35 cellular contexts compared by ENCODE assay signal in the genomic region with DNA sequence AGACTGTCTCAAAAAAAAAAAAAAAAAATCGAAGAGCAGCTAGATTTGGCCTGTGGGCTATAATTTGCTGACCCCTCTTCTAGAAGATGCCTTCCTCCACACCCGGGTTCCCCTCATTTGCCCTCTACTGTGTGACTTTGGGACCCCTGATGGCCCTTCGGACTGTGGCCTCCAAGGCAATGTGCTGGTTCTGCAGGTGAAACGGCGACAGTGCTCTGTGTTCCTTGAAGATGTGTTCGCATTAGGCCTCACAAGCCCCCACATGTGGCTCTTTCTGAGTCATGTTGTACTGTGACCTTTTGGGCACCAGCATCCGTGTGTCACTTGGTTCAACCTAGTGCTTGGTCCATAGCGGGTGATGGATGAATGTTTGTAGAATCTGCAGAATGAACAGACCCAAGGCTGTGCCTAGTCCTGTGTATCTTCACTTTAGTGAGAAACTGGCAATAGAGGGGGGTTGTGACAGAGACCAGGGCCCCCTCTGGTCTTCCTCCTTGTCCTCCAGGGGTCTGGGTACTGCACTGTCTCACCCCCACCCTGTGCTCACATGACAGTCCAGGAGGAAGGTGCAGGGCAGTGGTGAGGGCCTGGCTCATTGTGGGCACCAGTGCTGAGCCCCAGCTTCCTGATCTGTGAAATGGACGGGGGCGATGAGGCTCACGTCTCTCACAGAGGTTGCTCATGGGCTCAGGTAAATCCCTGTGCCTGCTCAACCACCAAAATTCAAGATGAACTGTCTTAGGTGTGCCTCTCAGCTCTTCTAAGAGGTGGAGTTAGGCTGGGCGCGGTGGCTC. TPM values are rescaled to one million over a fixed set of nuclear protein-coding genes. Genes with fewer than 3 reads are reported as not detected.
"Had no signal": no experiment of that assay in that cellular context is flagged by ENCODE, and none has a peak within 500 bp of the region (broad histone marks: within the 10 kb centered on the region; RNA-seq: fewer than 3 reads in every experiment).

No MANE protein-coding gene starts in this region.

- H3K27me3 ChIP-seq: ascending aorta had no signal

- DNase-seq: activated B cell treated with CpG ODN at 0.5 μM for 24 hours; activated CD4-positive, alpha-beta memory T cell treated with anti-CD3 and anti-CD28 coated beads for 36 hours; activated CD4-positive, alpha-beta T cell treated with anti-CD3 and anti-CD28 coated beads for 4 hours; activated CD4-positive, alpha-beta T cell treated with anti-CD3 and anti-CD28 coated beads, Interleukin-2, amount 50 U/mL, for 1 hour; activated CD4-positive, CD25-positive, alpha-beta regulatory T cell treated with anti-CD3 and anti-CD28 coated beads, Interleukin-2, amount 50 U/mL, for 72 hours; activated CD8-positive, alpha-beta memory T cell treated with anti-CD3 and anti-CD28 coated beads, Interleukin-2, amount 50 U/mL, for 4 hours; activated naive CD4-positive, alpha-beta T cell; activated naive CD4-positive, alpha-beta T cell treated with anti-CD3 and anti-CD28 coated beads, Interleukin-2, amount 50 U/mL, for 16 hours; activated naive CD8-positive, alpha-beta T cell treated with anti-CD3 and anti-CD28 coated beads for 36 hours; activated T-cell treated with anti-CD3 and anti-CD28 coated beads for 4 hours; activated T-cell treated with anti-CD3 and anti-CD28 coated beads, Interleukin-2, amount 50 U/mL, for 4 hours; amniotic stem cell; caudate nucleus; NCI-H1092 treated with DMSO at 0.1 percent for 48 hours; NCI-H1417; NCI-H1930; NCI-H2081 treated with DMSO at 0.1 percent for 48 hours; NCI-H345; NCI-H526; NCI-H748 treated with DMSO at 0.1 percent for 48 hours; PC-9; Right ventricle myocardium superior; SW 1271; T-helper 1 cell; T-helper 2 cell; T-helper 9 cell had no signal

- H3K27ac ChIP-seq: PC-9, RWPE1, VCaP had no signal

- H3K9me3 ChIP-seq: ascending aorta had no signal

- H3K36me3 ChIP-seq: ascending aorta had no signal

- H3K4me3 ChIP-seq: ascending aorta, K562, PC-9 had no signal

- FAIRE-seq: K562, RCC 7860 had no signal

- ATAC-seq: activated T-cell treated with anti-CD3 and anti-CD28 coated beads, Interleukin-2, amount 50 U/mL, for 4 hours; K562 had no signal

RNA-seq across cellular contexts. Expression of a gene that starts 22.7 kb away (rescaled TPM):
- total RNA-seq: activated B cell treated with CpG ODN at 0.5 μM for 24 hours; activated CD4-positive, alpha-beta memory T cell treated with anti-CD3 and anti-CD28 coated beads for 36 hours; activated naive CD8-positive, alpha-beta T cell treated with anti-CD3 and anti-CD28 coated beads for 36 hours; activated T-cell treated with anti-CD3 and anti-CD28 coated beads, Interleukin-2, amount 50 U/mL, for 4 hours; activated T-helper 1 cell treated with anti-CD3 and anti-CD28 coated beads, Interleukin-12 subunit alpha, Interleukin-12 subunit beta, Interleukin-2, Interleukin-4 antibody, amounts not matched to agents 30 ng/mL and 10 ng/mL and 1 ng/mL, durations not matched to agents 14 hours and 24 hours and 36 hours; ascending aorta; K562; M059J; NCI-H460; OCI-LY7; PC-9; Right ventricle myocardium superior had no signal
- polyA plus RNA-seq: K562 had no signal
